Comparison of ENCODE assay signal across 8 cellular contexts in genomic region chr2:152635635-152636298, GRCh38.
DNase-seq lines count a peak whose midpoint lies in the region; ATAC-seq and TF ChIP-seq lines count a peak whose summit lies in the region.

No MANE protein-coding gene starts in this region.

- H3K4me3 ChIP-seq in AG09309 (ENCODE audit: control insufficient read depth, low read depth, low read length) (no peak overlapping the region), SJCRH30 (no peak overlapping the region), prostate gland (no peak overlapping the region)

- TF ChIP-seq POLR2A in prostate gland (IDR thresholded peaks at IDR 0.05), result no peak

- intact Hi-C loops in Right ventricle myocardium inferior (cut with DNase I) (loop anchor here (5.0 kb wide), 2 partner anchors 458 to 598 kb away; partner anchors contain the start of gene STAM2), prostate gland (cut with DNase I) (loop anchor here (2.0 to 10.0 kb wide), 2 partner anchors 447 to 601 kb away; no protein-coding TSS in a partner anchor)

- ATAC-seq in GM18868 (IDR thresholded peaks at IDR 0.05; ENCODE audit: unreplicated experiment) (peak; percentile 79), Right ventricle myocardium inferior (peak; percentile 56), GM19324 (IDR thresholded peaks at IDR 0.05; ENCODE audit: low FRiP score, unreplicated experiment) (no peak)

- H3K36me3 ChIP-seq in SJCRH30 (no peaks in the 10 kb centered on the region), prostate gland (no peaks in the 10 kb centered on the region)

- H3K27me3 ChIP-seq in SJCRH30, result no peaks in the 10 kb centered on the region
- H3K27me3 ChIP-seq in prostate gland (replicated peaks; ENCODE audit: insufficient read depth), result no peaks in the 10 kb centered on the region

- H3K27ac ChIP-seq in SJCRH30 (no peak overlapping the region), prostate gland (no peak overlapping the region)

- peak; percentile 76 for TF ChIP-seq CTCF in AG09309 (IDR thresholded peaks at IDR 0.05; ENCODE audit: control insufficient read depth, insufficient read depth, low read depth, low read length, missing control alignments)
- peak; percentile 63 to 85 (median 80) for TF ChIP-seq CTCF in prostate gland (IDR thresholded peaks at IDR 0.05)

- H3K4me1 ChIP-seq in SJCRH30 (no peaks in the 10 kb centered on the region), prostate gland (replicated peaks) (no peaks in the 10 kb centered on the region)

- DNase-seq in AG09309 (ENCODE audit: low read depth) (no peak), HUDEP-2 (lab: John Stamatoyannopoulos, UW; ENCODE audit: unreplicated experiment in 76 of 76) (peak in 56 of 76 experiments; percentile 2 to 65 (median 37)), SJCRH30 (peak; percentile 63 to 82), Right ventricle myocardium inferior (ENCODE audit: missing footprints) (no peak), prostate gland (ENCODE audit: low spot score) (peak; percentile 16)
- DNase-seq in activated naive CD4-positive, alpha-beta T cell (lab: John Stamatoyannopoulos, UW), result peak; percentile 13 to 30 (median 24)

- WGBS in prostate gland, result 34% methylated on average over 5 of the region's 5 CpGs

- H3K9me3 ChIP-seq in SJCRH30 (replicated peaks), result no peaks in the 10 kb centered on the region
- H3K9me3 ChIP-seq in prostate gland, result no peaks in the 10 kb centered on the region

Comparison
In these comparisons a context has a peak if more than half of its experiments do, and no peak if none do; other contexts are left out.
1. DNase-seq: peak in HUDEP-2 (56 of 76), SJCRH30 (2 of 2), activated naive CD4-positive, alpha-beta T cell (4 of 4) and prostate gland (single experiment); none in AG09309 (single experiment) and Right ventricle myocardium inferior (single experiment).